Comparison of ENCODE assay signal across 1 cellular context in the genomic region with DNA sequence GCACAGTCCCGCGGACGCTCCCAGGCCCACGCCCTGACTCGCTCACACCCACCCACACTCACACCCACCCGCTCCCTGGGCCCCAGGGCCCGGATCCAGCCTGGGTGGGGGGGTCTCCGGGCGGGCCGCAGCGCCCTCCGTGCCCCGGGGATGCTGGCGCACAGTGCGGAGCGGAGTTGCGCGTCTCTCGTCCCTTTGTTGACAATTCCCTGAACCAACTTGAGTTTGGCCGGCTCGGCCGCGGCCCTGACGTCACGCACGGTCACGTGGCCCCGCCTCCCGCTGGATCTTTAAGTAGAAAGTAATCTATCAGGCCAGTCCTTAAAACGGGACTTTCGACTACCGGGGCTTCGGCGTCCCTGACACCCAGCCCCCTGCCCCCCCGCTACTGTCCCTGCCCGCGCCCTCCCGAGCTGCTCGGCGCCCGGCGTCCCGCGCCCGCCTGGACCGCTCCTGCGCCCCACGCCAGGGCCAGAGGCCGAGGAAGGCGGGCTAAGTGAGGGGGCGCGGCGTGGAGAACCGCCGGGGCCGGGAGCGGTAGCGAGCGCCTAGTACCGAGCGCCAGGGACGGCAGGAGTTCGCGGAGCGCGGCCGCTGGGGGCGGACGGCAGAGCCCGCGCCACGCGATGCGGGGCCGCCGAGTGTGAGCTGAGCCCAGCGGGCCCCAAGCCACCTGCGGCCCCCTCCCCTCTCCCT.
TF ChIP-seq lines count a peak whose summit lies in the region.

Gene FOXD3 (plus strand): TSS at position 320 of the 696 bp plus-strand sequence. CDS start 492 bp downstream, outside the sequence.

TF ChIP-seq in K562, 482 proteins besides CTCF, POLR2A, EP300 and RAD21 (continues in another document):
- no peak for TF ChIP-seq KLF13 (tag; IDR thresholded peaks at IDR 0.05; ENCODE audit: borderline replicate concordance, low read depth)
- peak; percentile 87 to 90 for TF ChIP-seq FOXK2 (conservative IDR thresholded peaks at IDR 0.05 in 1 of 2, IDR thresholded peaks at IDR 0.05 in 1 of 2; ENCODE audit: low read depth in 2 of 2)
- TF ChIP-seq TAF9B (IDR thresholded peaks at IDR 0.05; ENCODE audit: partially characterized antibody): no peak
- no peak for TF ChIP-seq E2F3 (CRISPR knock-in tag; IDR thresholded peaks at IDR 0.05)
- TF ChIP-seq, protein P1, sequence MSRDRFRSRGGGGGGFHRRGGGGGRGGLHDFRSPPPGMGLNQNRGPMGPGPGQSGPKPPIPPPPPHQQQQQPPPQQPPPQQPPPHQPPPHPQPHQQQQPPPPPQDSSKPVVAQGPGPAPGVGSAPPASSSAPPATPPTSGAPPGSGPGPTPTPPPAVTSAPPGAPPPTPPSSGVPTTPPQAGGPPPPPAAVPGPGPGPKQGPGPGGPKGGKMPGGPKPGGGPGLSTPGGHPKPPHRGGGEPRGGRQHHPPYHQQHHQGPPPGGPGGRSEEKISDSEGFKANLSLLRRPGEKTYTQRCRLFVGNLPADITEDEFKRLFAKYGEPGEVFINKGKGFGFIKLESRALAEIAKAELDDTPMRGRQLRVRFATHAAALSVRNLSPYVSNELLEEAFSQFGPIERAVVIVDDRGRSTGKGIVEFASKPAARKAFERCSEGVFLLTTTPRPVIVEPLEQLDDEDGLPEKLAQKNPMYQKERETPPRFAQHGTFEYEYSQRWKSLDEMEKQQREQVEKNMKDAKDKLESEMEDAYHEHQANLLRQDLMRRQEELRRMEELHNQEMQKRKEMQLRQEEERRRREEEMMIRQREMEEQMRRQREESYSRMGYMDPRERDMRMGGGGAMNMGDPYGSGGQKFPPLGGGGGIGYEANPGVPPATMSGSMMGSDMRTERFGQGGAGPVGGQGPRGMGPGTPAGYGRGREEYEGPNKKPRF (IDR thresholded peaks at IDR 0.05; ENCODE audit: low read depth, low read length): no peak
- TF ChIP-seq THRA (IDR thresholded peaks at IDR 0.05): no peak
- no peak for TF ChIP-seq ZC3H4 (CRISPR knock-in tag; IDR thresholded peaks at IDR 0.05; ENCODE audit: borderline replicate concordance)
- TF ChIP-seq, protein P2, sequence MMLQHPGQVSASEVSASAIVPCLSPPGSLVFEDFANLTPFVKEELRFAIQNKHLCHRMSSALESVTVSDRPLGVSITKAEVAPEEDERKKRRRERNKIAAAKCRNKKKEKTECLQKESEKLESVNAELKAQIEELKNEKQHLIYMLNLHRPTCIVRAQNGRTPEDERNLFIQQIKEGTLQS (IDR thresholded peaks at IDR 0.05): peak; percentile 66
- TF ChIP-seq, protein P2 (CRISPR knock-in tag; conservative IDR thresholded peaks at IDR 0.05): peak; percentile 56; the same call in 1 of the 2 replicates
- no peak for TF ChIP-seq SAP30 (IDR thresholded peaks at IDR 0.05; ENCODE audit: borderline replicate concordance, insufficient read depth, low read depth, low read length, poor library complexity, severe bottlenecking)
- TF ChIP-seq RBFOX2 (IDR thresholded peaks at IDR 0.05; ENCODE audit: low read depth, low read length): peak; percentile 72
- TF ChIP-seq PHF21A (IDR thresholded peaks at IDR 0.05; ENCODE audit: borderline replicate concordance, low read depth): no peak
- peak; percentile 17; the same call in 1 of the 2 replicates for TF ChIP-seq RB1 (IDR thresholded peaks at IDR 0.05; ENCODE audit: low read depth)
- TF ChIP-seq PRMT5 (CRISPR knock-in tag; IDR thresholded peaks at IDR 0.05): no peak
- TF ChIP-seq NRF1 (conservative IDR thresholded peaks at IDR 0.05 in 1 of 2, IDR thresholded peaks at IDR 0.05 in 1 of 2): peak; percentile 64 to 70
- no peak for TF ChIP-seq ZBTB9 (CRISPR knock-in tag; IDR thresholded peaks at IDR 0.05)
- no peak for TF ChIP-seq HBP1 (CRISPR knock-in tag; IDR thresholded peaks at IDR 0.05)
- TF ChIP-seq ETV6 (IDR thresholded peaks at IDR 0.05; ENCODE audit: borderline replicate concordance in 1 of 2, low read depth in 2 of 2, low read length in 1 of 2): no peak
- peak; percentile 63; the same call in 1 of the 2 replicates for TF ChIP-seq ETV6 (CRISPR knock-in tag; IDR thresholded peaks at IDR 0.05; ENCODE audit: borderline replicate concordance)
- no peak for TF ChIP-seq AFF1 (IDR thresholded peaks at IDR 0.05; ENCODE audit: low read depth in 1 of 2, partially characterized antibody in 2 of 2)
- 0 out of 4 replicates have a peak, but pooled peaks of 1 of the 2 experiments have one; percentile 32 for TF ChIP-seq HDAC1 (IDR thresholded peaks at IDR 0.05)
- TF ChIP-seq ZBTB49 (CRISPR knock-in tag; IDR thresholded peaks at IDR 0.05; ENCODE audit: borderline replicate concordance): no peak
- TF ChIP-seq GABPA (tag; conservative IDR thresholded peaks at IDR 0.05; ENCODE audit: low read depth): no peak
- TF ChIP-seq SUPT5H (IDR thresholded peaks at IDR 0.05): no peak
- TF ChIP-seq, protein P3, sequence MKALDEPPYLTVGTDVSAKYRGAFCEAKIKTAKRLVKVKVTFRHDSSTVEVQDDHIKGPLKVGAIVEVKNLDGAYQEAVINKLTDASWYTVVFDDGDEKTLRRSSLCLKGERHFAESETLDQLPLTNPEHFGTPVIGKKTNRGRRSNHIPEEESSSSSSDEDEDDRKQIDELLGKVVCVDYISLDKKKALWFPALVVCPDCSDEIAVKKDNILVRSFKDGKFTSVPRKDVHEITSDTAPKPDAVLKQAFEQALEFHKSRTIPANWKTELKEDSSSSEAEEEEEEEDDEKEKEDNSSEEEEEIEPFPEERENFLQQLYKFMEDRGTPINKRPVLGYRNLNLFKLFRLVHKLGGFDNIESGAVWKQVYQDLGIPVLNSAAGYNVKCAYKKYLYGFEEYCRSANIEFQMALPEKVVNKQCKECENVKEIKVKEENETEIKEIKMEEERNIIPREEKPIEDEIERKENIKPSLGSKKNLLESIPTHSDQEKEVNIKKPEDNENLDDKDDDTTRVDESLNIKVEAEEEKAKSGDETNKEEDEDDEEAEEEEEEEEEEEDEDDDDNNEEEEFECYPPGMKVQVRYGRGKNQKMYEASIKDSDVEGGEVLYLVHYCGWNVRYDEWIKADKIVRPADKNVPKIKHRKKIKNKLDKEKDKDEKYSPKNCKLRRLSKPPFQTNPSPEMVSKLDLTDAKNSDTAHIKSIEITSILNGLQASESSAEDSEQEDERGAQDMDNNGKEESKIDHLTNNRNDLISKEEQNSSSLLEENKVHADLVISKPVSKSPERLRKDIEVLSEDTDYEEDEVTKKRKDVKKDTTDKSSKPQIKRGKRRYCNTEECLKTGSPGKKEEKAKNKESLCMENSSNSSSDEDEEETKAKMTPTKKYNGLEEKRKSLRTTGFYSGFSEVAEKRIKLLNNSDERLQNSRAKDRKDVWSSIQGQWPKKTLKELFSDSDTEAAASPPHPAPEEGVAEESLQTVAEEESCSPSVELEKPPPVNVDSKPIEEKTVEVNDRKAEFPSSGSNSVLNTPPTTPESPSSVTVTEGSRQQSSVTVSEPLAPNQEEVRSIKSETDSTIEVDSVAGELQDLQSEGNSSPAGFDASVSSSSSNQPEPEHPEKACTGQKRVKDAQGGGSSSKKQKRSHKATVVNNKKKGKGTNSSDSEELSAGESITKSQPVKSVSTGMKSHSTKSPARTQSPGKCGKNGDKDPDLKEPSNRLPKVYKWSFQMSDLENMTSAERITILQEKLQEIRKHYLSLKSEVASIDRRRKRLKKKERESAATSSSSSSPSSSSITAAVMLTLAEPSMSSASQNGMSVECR (CRISPR knock-in tag; IDR thresholded peaks at IDR 0.05): peak; percentile 54; the same call in 1 of the 2 replicates
- TF ChIP-seq JUND (IDR thresholded peaks at IDR 0.05; ENCODE audit: borderline replicate concordance, low read depth, low read length): peak; percentile 34; the same call in 1 of the 2 replicates
- TF ChIP-seq JUND (tag; IDR thresholded peaks at IDR 0.05; ENCODE audit: borderline replicate concordance, low read depth, low read length): no peak; the same call in 2 of the 3 replicates
